ENCODE assay signal across 8 cellular contexts in genomic region chr11:93198221-93198650, GRCh38. TPM values are rescaled to one million over a fixed set of nuclear protein-coding genes. Genes with fewer than 3 reads are reported as not detected.
DNase-seq lines count a peak whose midpoint lies in the region; ATAC-seq and TF ChIP-seq lines count a peak whose summit lies in the region.

No MANE protein-coding gene starts in this region.

- 3% methylated on average over 9 of the region's 9 CpGs for WGBS in esophagus muscularis mucosa
- WGBS in ovary, 3 donors = 1 to 2% (median 2%) methylated on average over 9 of the region's 9 CpGs

- H3K27ac ChIP-seq in SJSA1 (no peak overlapping the region), esophagus muscularis mucosa (replicated peaks in 1 of 4) (peak overlapping the region; percentile 90 to 98 (median 96)), ovary (peak overlapping the region; percentile 94 to 96)

- peaks cover 3% of the 10 kb centered on the region for H3K36me3 Mint-ChIP-seq in activated CD8-positive, alpha-beta memory T cell treated with anti-CD3 and anti-CD28 coated beads, Interleukin-2, amount 10 ng/mL, durations not matched to agents 7 days and 5 days

- TF ChIP-seq POLR2A in esophagus muscularis mucosa (IDR thresholded peaks at IDR 0.05; ENCODE audit: low read depth) (no peak), ovary (IDR thresholded peaks at IDR 0.05) (no peak)

- H3K4me1 Mint-ChIP-seq in activated CD8-positive, alpha-beta memory T cell treated with anti-CD3 and anti-CD28 coated beads, Interleukin-2, amount 10 ng/mL, durations not matched to agents 7 days and 5 days = peaks cover 20% of the 10 kb centered on the region

- no peaks in the 10 kb centered on the region for H3K9me3 ChIP-seq in SJSA1 (replicated peaks)
- no peaks in the 10 kb centered on the region for H3K9me3 ChIP-seq in esophagus muscularis mucosa
- H3K9me3 ChIP-seq in ovary = no peaks in the 10 kb centered on the region

- H3K27me3 Mint-ChIP-seq in activated CD8-positive, alpha-beta memory T cell treated with anti-CD3 and anti-CD28 coated beads, Interleukin-2, amount 10 ng/mL, durations not matched to agents 7 days and 5 days = peaks cover 20% of the 10 kb centered on the region

- no peak for TF ChIP-seq CTCF in esophagus muscularis mucosa (IDR thresholded peaks at IDR 0.05)
- no peak for TF ChIP-seq CTCF in ovary (IDR thresholded peaks at IDR 0.05)

- CTCF ChIA-PET in activated CD8-positive, alpha-beta memory T cell treated with anti-CD3 and anti-CD28 coated beads, Interleukin-2, amount 10 ng/mL, durations not matched to agents 7 days and 5 days (lab: Charles Lee) = interaction anchor here (0.7 to 1.3 kb wide), 2 partner anchors 34 to 348 kb away, joined by 3 read pairs; no protein-coding TSS in a partner anchor

- H3K27ac Mint-ChIP-seq in activated CD8-positive, alpha-beta memory T cell treated with anti-CD3 and anti-CD28 coated beads, Interleukin-2, amount 10 ng/mL, durations not matched to agents 7 days and 5 days = peak overlapping the region; percentile 96

- H3K9me3 Mint-ChIP-seq in activated CD8-positive, alpha-beta memory T cell treated with anti-CD3 and anti-CD28 coated beads, Interleukin-2, amount 10 ng/mL, durations not matched to agents 7 days and 5 days (ENCODE audit: low read depth) = no peaks in the 10 kb centered on the region

- no peak for DNase-seq in activated CD8-positive, alpha-beta memory T cell treated with anti-CD3 and anti-CD28 coated beads, Interleukin-2, amount 10 ng/mL, durations not matched to agents 7 days and 5 days
- no peak for DNase-seq in activated CD8-positive, alpha-beta memory T cell treated with anti-CD3 and anti-CD28 coated beads, Interleukin-2, amount 50 U/mL, for 4 hours
- DNase-seq in SJSA1 (ENCODE audit: low read depth in 1 of 2, low spot score in 2 of 2) = no peak
- no peak for DNase-seq in esophagus muscularis mucosa (ENCODE audit: extremely low spot score)
- no peak for DNase-seq in ovary
- no peak for DNase-seq in AG20443 (ENCODE audit: low spot score)

- H3K36me3 ChIP-seq in SJSA1 (peaks cover 3% of the 10 kb centered on the region; the same call in 1 of the 2 replicates), esophagus muscularis mucosa (no peaks in the 10 kb centered on the region), ovary (no peaks in the 10 kb centered on the region)

- H3K4me3 Mint-ChIP-seq in activated CD8-positive, alpha-beta memory T cell treated with anti-CD3 and anti-CD28 coated beads, Interleukin-2, amount 10 ng/mL, durations not matched to agents 7 days and 5 days = peak overlapping the region; percentile 92

- H3K27me3 ChIP-seq in SJSA1 (replicated peaks) (no peaks in the 10 kb centered on the region), esophagus muscularis mucosa (no peaks in the 10 kb centered on the region), ovary (no peaks in the 10 kb centered on the region)

- no peaks in the 10 kb centered on the region for H3K4me1 ChIP-seq in SJSA1 (replicated peaks)
- peaks cover 0 to 17% (median 11%) of the 10 kb centered on the region in 4 donors for H3K4me1 ChIP-seq in esophagus muscularis mucosa
- H3K4me1 ChIP-seq in ovary (ENCODE audit: insufficient read depth) = no peaks in the 10 kb centered on the region

- H3K4me3 ChIP-seq in SJSA1 (peak overlapping the region; percentile 87), esophagus muscularis mucosa (peak overlapping the region; percentile 64 to 95 (median 81)), ovary (peak overlapping the region; percentile 66)

- ATAC-seq in activated CD8-positive, alpha-beta memory T cell treated with anti-CD3 and anti-CD28 coated beads, Interleukin-2, amount 10 ng/mL, durations not matched to agents 7 days and 5 days = no peak
- ATAC-seq in HG03460 (IDR thresholded peaks at IDR 0.05; ENCODE audit: unreplicated experiment) = no peak
- no peak for ATAC-seq in HG02610 (IDR thresholded peaks at IDR 0.05; ENCODE audit: unreplicated experiment)

- intact Hi-C loops in esophagus muscularis mucosa (cut with DNase I) = no loop called here
- intact Hi-C loops in ovary (cut with DNase I) = no loop called here

- no peak for TF ChIP-seq EP300 in esophagus muscularis mucosa (IDR thresholded peaks at IDR 0.05)
- no peak for TF ChIP-seq EP300 in ovary (IDR thresholded peaks at IDR 0.05)

RNA-seq across cellular contexts. Expression of gene SLC36A4, which starts 0.4 kb away (rescaled TPM):
- total RNA-seq in activated CD8-positive, alpha-beta memory T cell treated with anti-CD3 and anti-CD28 coated beads, Interleukin-2, amount 10 ng/mL, durations not matched to agents 7 days and 5 days = 10 to 100 TPM in 1 of 2 experiments, 1 to 10 TPM in 1; 6.7 to 10.8 TPM
- total RNA-seq in SJSA1 (2014; rRNA removed; shearing (Covaris generic)) = 4.0 and 6.0 TPM in 2 replicates
- 10 to 100 TPM; 10.9 to 19.9 (median 17.7) TPM for total RNA-seq in esophagus muscularis mucosa
- 10 to 100 TPM; 11.6 to 23.9 (median 14.0) TPM for total RNA-seq in ovary
- 10 to 100 TPM in 1 of 2 donors, 1 to 10 TPM in 1; 6.4 to 11.4 TPM for polyA plus RNA-seq in ovary
